In the genomic region with DNA sequence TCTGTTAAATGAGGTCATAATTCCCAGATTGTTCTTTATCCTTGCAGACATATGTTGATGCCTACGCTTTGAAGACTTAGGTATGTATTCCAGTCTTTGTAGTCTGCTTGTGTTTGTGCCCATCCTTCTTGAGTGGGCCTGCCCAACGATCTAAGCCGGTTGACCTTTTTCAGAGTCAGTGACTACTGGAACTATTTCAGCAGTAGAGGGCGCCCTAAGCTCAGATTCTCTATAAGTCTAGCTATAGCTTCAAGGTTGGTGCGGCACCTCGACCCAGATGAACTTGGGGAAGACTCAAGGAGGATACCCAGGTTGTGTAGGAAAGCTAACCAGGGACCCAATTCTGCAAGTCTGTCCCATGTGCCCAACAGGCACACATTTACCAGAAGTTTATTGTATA, we compare ENCODE assay signal across 9 cellular contexts.
DNase-seq lines count a peak whose midpoint lies in the region; ATAC-seq, FAIRE-seq and TF ChIP-seq lines count a peak whose summit lies in the region.
"Had no signal": no experiment of that assay in that cellular context is flagged by ENCODE, and none has a peak within 500 bp of the region (broad histone marks: within the 10 kb centered on the region; RNA-seq: fewer than 3 reads in every experiment).

No MANE protein-coding gene starts in this region.

- DNase-seq in DMS53 (lab: John Stamatoyannopoulos, UW) (peak; percentile 79), HCEC 1CT (peak; percentile 17), Peyer's patch (no peak), keratinocyte (ENCODE audit: low read depth, low spot score) (peak; percentile 7), AG20443 (ENCODE audit: low spot score) (no peak)
- no peak for DNase-seq in effector CD4-positive, alpha-beta T cell
- DNase-seq: activated CD4-positive, CD25-positive, alpha-beta regulatory T cell treated with anti-CD3 and anti-CD28 coated beads, Interleukin-2, amount 50 U/mL, for 72 hours; NCI-H187 treated with DMSO at 0.1 percent for 48 hours had no signal

- H3K9me1 ChIP-seq in keratinocyte (ENCODE audit: control insufficient read depth, extremely low read depth, insufficient read depth, low read length): no peaks in the 10 kb centered on the region

- H3K9me3 ChIP-seq in Peyer's patch: peaks cover 0 to 9% (median 2%) of the 10 kb centered on the region in 4 donors
- no peaks in the 10 kb centered on the region for H3K9me3 ChIP-seq in keratinocyte (ENCODE audit: control insufficient read depth, low read depth, low read length)

- H4K20me1 ChIP-seq in keratinocyte (ENCODE audit: control insufficient read depth, extremely low read depth, insufficient read depth, low read length): no peaks in the 10 kb centered on the region

- dilution Hi-C loops in keratinocyte (cut with MboI; ENCODE audit: extremely low pct_ligation_motif_present, low sequenced_read_pairs): loop anchor here (5.0 to 25.0 kb wide), 2 partner anchors 51 to 151 kb away; no protein-coding TSS in a partner anchor

- H3K36me3 ChIP-seq in Peyer's patch: no peaks in the 10 kb centered on the region
- H3K36me3 ChIP-seq in keratinocyte (ENCODE audit: control insufficient read depth in 2 of 2, extremely low read depth in 1 of 2, insufficient read depth in 2 of 2, low read length in 2 of 2): no peaks in the 10 kb centered on the region

- no peak for FAIRE-seq in keratinocyte (lab: Jason Lieb, UNC)

- peak in 4 of 6 experiments; percentile 8 to 54 (median 44) for TF ChIP-seq CTCF in Peyer's patch (IDR thresholded peaks at IDR 0.05)
- TF ChIP-seq CTCF in keratinocyte (optimal IDR thresholded peaks at IDR 0.05 in 1 of 3, IDR thresholded peaks at IDR 0.05 in 1 of 3, conservative IDR thresholded peaks at IDR 0.05 in 1 of 3; ENCODE audit: extremely low read depth in 1 of 3, insufficient read depth in 2 of 3, low read length in 3 of 3): peak; percentile 29 to 52 (median 49)

- TF ChIP-seq POLR2A in Peyer's patch (IDR thresholded peaks at IDR 0.05): no peak

- H3K27ac ChIP-seq in Peyer's patch: no peak overlapping the region
- no peak overlapping the region for H3K27ac ChIP-seq in keratinocyte (ENCODE audit: control insufficient read depth, insufficient read depth, low read length)

- H3K27me3 ChIP-seq in Peyer's patch: no peaks in the 10 kb centered on the region
- no peaks in the 10 kb centered on the region for H3K27me3 ChIP-seq in keratinocyte (ENCODE audit: control insufficient read depth, extremely low read depth, insufficient read depth, low read length)

- no peak overlapping the region for H3K4me3 ChIP-seq in Peyer's patch
- no peak overlapping the region for H3K4me3 ChIP-seq in keratinocyte (ENCODE audit: control insufficient read depth in 2 of 3, extremely low read depth in 1 of 3, insufficient read depth in 2 of 3, low read depth in 1 of 3, low read length in 3 of 3)

- H3K4me1 ChIP-seq in Peyer's patch: no peaks in the 10 kb centered on the region
- no peaks in the 10 kb centered on the region for H3K4me1 ChIP-seq in keratinocyte (ENCODE audit: control insufficient read depth, extremely low read depth, insufficient read depth, low read length)

- ATAC-seq in GM19463 (IDR thresholded peaks at IDR 0.05; ENCODE audit: unreplicated experiment): no peak

- H3K79me2 ChIP-seq in keratinocyte (ENCODE audit: control insufficient read depth, insufficient read depth, low read length): no peaks in the 10 kb centered on the region

- H3K9ac ChIP-seq in keratinocyte (ENCODE audit: control insufficient read depth, extremely low read depth, insufficient read depth, low read length): no peak overlapping the region

- H3K4me2 ChIP-seq in keratinocyte (ENCODE audit: control insufficient read depth, extremely low read depth, insufficient read depth, low read depth, low read length): no peak overlapping the region

- no peak overlapping the region for H2AFZ ChIP-seq in keratinocyte (ENCODE audit: control insufficient read depth, low read length)

Comparison
In these comparisons a context has a peak if more than half of its experiments do, and no peak if none do; other contexts are left out.
1. DNase-seq: peak in DMS53 (single experiment), HCEC 1CT (single experiment) and keratinocyte (single experiment); none in Peyer's patch (0 of 3), effector CD4-positive, alpha-beta T cell (single experiment) and AG20443 (single experiment).